Comparison of ENCODE assay signal across 8 cellular contexts in genomic region chr12:103735291-103735690, GRCh38.
"Had no signal": no experiment of that assay in that cellular context is flagged by ENCODE, and none has a peak within 500 bp of the region (broad histone marks: within the 10 kb centered on the region; RNA-seq: fewer than 3 reads in every experiment).

No MANE protein-coding gene starts in this region.

- H3K4me3 ChIP-seq: GM12878 had no signal

- DNase-seq: GDM1, GF-D8 had no signal

- FAIRE-seq: G401.6, GM12878, GM12891, GM12892, GM18507, GM19239 had no signal

- ATAC-seq: GM12878 had no signal
